9 cellular contexts compared by ENCODE assay signal in genomic region chr9:18437315-18438200, GRCh38. TPM values are rescaled to one million over a fixed set of nuclear protein-coding genes. Genes with fewer than 3 reads are reported as not detected.
DNase-seq lines count a peak whose midpoint lies in the region; ATAC-seq, FAIRE-seq and TF ChIP-seq lines count a peak whose summit lies in the region.
"Had no signal": no experiment of that assay in that cellular context is flagged by ENCODE, and none has a peak within 500 bp of the region (broad histone marks: within the 10 kb centered on the region; RNA-seq: fewer than 3 reads in every experiment).

No MANE protein-coding gene starts in this region.

- DNase-seq in astrocyte (ENCODE audit: low read depth) = peak; percentile 34
- DNase-seq in hepatic stellate cell (ENCODE audit: low spot score) = peak; percentile 23
- DNase-seq in sigmoid colon = peak; percentile 61
- no peak for DNase-seq in NCI-H774 (lab: John Stamatoyannopoulos, UW)
- no peak for DNase-seq in activated CD4-positive, alpha-beta memory T cell treated with anti-CD3 and anti-CD28 coated beads for 36 hours

- peak; percentile 80 for FAIRE-seq in astrocyte (lab: Jason Lieb, UNC)

- no peak for TF ChIP-seq EP300 in sigmoid colon (IDR thresholded peaks at IDR 0.05)

- no peaks in the 10 kb centered on the region for H3K79me2 ChIP-seq in astrocyte (ENCODE audit: insufficient read depth, low read length)

- no peak overlapping the region for H3K4me3 Mint-ChIP-seq in astrocyte (ENCODE audit: unreplicated experiment)
- H3K4me3 Mint-ChIP-seq in activated CD4-positive, alpha-beta memory T cell treated with anti-CD3 and anti-CD28 coated beads for 36 hours = no peak overlapping the region

- H4K20me1 ChIP-seq in astrocyte (ENCODE audit: insufficient read depth, low read length) = no peaks in the 10 kb centered on the region

- peak overlapping the region; percentile 87 for H2AFZ ChIP-seq in astrocyte (ENCODE audit: low read depth, low read length)

- peaks cover 4% of the 10 kb centered on the region for H3K9me3 Mint-ChIP-seq in astrocyte (ENCODE audit: unreplicated experiment)
- no peaks in the 10 kb centered on the region for H3K9me3 Mint-ChIP-seq in activated CD4-positive, alpha-beta memory T cell treated with anti-CD3 and anti-CD28 coated beads for 36 hours

- no peak for ATAC-seq in GM19463 (IDR thresholded peaks at IDR 0.05; ENCODE audit: unreplicated experiment)
- no peak for ATAC-seq in HG03469 (IDR thresholded peaks at IDR 0.05; ENCODE audit: unreplicated experiment)

- CTCF ChIA-PET in HEK293 (lab: Yijun Ruan, JAX) = interaction anchor here (0.5 to 8.8 kb wide), 11 partner anchors 9 to 634 kb away, joined by 3 to 117 read pairs (median 4); no protein-coding TSS in a partner anchor
- CTCF ChIA-PET in activated CD4-positive, alpha-beta memory T cell treated with anti-CD3 and anti-CD28 coated beads for 36 hours (lab: Charles Lee) = no interaction called here

- no peaks in the 10 kb centered on the region for H3K36me3 Mint-ChIP-seq in astrocyte (ENCODE audit: low read depth, unreplicated experiment)
- H3K36me3 Mint-ChIP-seq in activated CD4-positive, alpha-beta memory T cell treated with anti-CD3 and anti-CD28 coated beads for 36 hours = no peaks in the 10 kb centered on the region

- H3K36me3 ChIP-seq in HEK293 (ENCODE audit: control insufficient read depth in 2 of 2, insufficient read depth in 1 of 2, low read length in 2 of 2) (no peaks in the 10 kb centered on the region), astrocyte (ENCODE audit: insufficient read depth, low read length) (no peaks in the 10 kb centered on the region), sigmoid colon (no peaks in the 10 kb centered on the region)

- peaks cover 29% of the 10 kb centered on the region for H3K4me1 Mint-ChIP-seq in astrocyte (ENCODE audit: low read depth, unreplicated experiment)
- peaks cover 3% of the 10 kb centered on the region for H3K4me1 Mint-ChIP-seq in activated CD4-positive, alpha-beta memory T cell treated with anti-CD3 and anti-CD28 coated beads for 36 hours (ENCODE audit: low read depth)
- H3K4me1 Mint-ChIP-seq: central memory CD8-positive, alpha-beta T cell had no signal

- H3K27me3 ChIP-seq in astrocyte (ENCODE audit: insufficient read depth, low read length) = no peaks in the 10 kb centered on the region
- no peaks in the 10 kb centered on the region for H3K27me3 ChIP-seq in sigmoid colon

- H3K4me1 ChIP-seq in HEK293 (ENCODE audit: control insufficient read depth, insufficient read depth, low read length) (no peaks in the 10 kb centered on the region), astrocyte (ENCODE audit: insufficient read depth, low read length) (peaks cover 19% of the 10 kb centered on the region), sigmoid colon (peaks cover 0 to 25% (median 19%) of the 10 kb centered on the region in 4 donors)

- no peak overlapping the region for H3K4me3 ChIP-seq in HEK293 (ENCODE audit: low read depth, low read length)
- peak overlapping the region; percentile 53 for H3K4me3 ChIP-seq in astrocyte (ENCODE audit: insufficient read depth, low read depth, low read length)
- peak overlapping the region; percentile 32 to 51 (median 48) for H3K4me3 ChIP-seq in sigmoid colon

- H3K9ac ChIP-seq in astrocyte (ENCODE audit: low read length) = peak overlapping the region; percentile 69

- POLR2A ChIA-PET in HEK293 (lab: Yijun Ruan, JAX) = interaction anchor here (0.7 to 1.3 kb wide), 3 partner anchors 110 to 1606 kb away, joined by 3 to 4 read pairs (median 3); no protein-coding TSS in a partner anchor
- POLR2A ChIA-PET in activated CD4-positive, alpha-beta memory T cell treated with anti-CD3 and anti-CD28 coated beads for 36 hours (lab: Charles Lee) = no interaction called here

- H3K27me3 Mint-ChIP-seq in astrocyte (ENCODE audit: low read depth, unreplicated experiment) = peaks cover 4% of the 10 kb centered on the region
- H3K27me3 Mint-ChIP-seq in activated CD4-positive, alpha-beta memory T cell treated with anti-CD3 and anti-CD28 coated beads for 36 hours = peaks cover 17% of the 10 kb centered on the region

- WGBS in sigmoid colon, 2 donors = 75 to 76% methylated on average over 9 of the region's 9 CpGs

- TF ChIP-seq CTCF in HEK293 (tag by site-specific recombination; IDR thresholded peaks at IDR 0.05) = no peak
- TF ChIP-seq CTCF in astrocyte (IDR thresholded peaks at IDR 0.05; ENCODE audit: insufficient read depth, low read depth, low read length) = no peak
- no peak for TF ChIP-seq CTCF in sigmoid colon (IDR thresholded peaks at IDR 0.05)

- H3K9me3 ChIP-seq in HEK293 (ENCODE audit: control insufficient read depth, insufficient read depth, low read depth, low read length) (no peaks in the 10 kb centered on the region), astrocyte (ENCODE audit: insufficient read depth, low read depth, low read length) (no peaks in the 10 kb centered on the region), sigmoid colon (no peaks in the 10 kb centered on the region)

- no peak overlapping the region for H3K27ac Mint-ChIP-seq in astrocyte (ENCODE audit: unreplicated experiment)
- H3K27ac Mint-ChIP-seq in activated CD4-positive, alpha-beta memory T cell treated with anti-CD3 and anti-CD28 coated beads for 36 hours = no peak overlapping the region

- peak overlapping the region; percentile 85 for H3K4me2 ChIP-seq in astrocyte (ENCODE audit: low read length)

- intact Hi-C loops in sigmoid colon (cut with DNase I) = no loop called here
- intact Hi-C loops in activated CD4-positive, alpha-beta memory T cell treated with anti-CD3 and anti-CD28 coated beads for 36 hours (cut with micrococcal nuclease) = no loop called here

- no peak for TF ChIP-seq POLR2A in sigmoid colon (IDR thresholded peaks at IDR 0.05)

- H3K27ac ChIP-seq in HEK293 (ENCODE audit: extremely low read depth, low read depth, low read length) (no peak overlapping the region), astrocyte (ENCODE audit: low read depth, low read length) (peak overlapping the region; percentile 17), sigmoid colon (peak overlapping the region; percentile 58 to 80 (median 64))

TF ChIP-seq in HEK293, 187 proteins besides CTCF, POLR2A, EP300 and RAD21 (continues in another document):
- TF ChIP-seq ZNF660 (tag by site-specific recombination; IDR thresholded peaks at IDR 0.05) = peak; percentile 23; the same call in 1 of the 2 replicates
- TF ChIP-seq ZIC2 (tag by site-specific recombination; IDR thresholded peaks at IDR 0.05) = peak; percentile 8; the same call in 1 of the 2 replicates
- TF ChIP-seq ZBTB10 (tag by site-specific recombination; IDR thresholded peaks at IDR 0.05) = no peak
- peak; percentile 37; the same call in 1 of the 2 replicates for TF ChIP-seq ZXDB (tag by site-specific recombination; IDR thresholded peaks at IDR 0.05)

RNA-seq across cellular contexts. Expression of gene ADAMTSL1, which starts 36.4 kb away (rescaled TPM):
- total RNA-seq in astrocyte (11.4 and 12.6 TPM in 2 replicates), sigmoid colon (10 to 100 TPM in 2 of 4 donors, 1 to 10 TPM in 2; 6.5 to 13.6 (median 10.0) TPM)
- polyA plus RNA-seq in sigmoid colon = 1 to 10 TPM; 1.4 to 3.7 (median 2.4) TPM
- not detected for total RNA-seq in activated CD4-positive, alpha-beta memory T cell treated with anti-CD3 and anti-CD28 coated beads for 36 hours

Comparison
In these comparisons a context has a peak if more than half of its experiments do, and no peak if none do; other contexts are left out.
1. DNase-seq: peak in astrocyte (single experiment), hepatic stellate cell (single experiment) and sigmoid colon (single experiment); none in NCI-H774 (single experiment) and activated CD4-positive, alpha-beta memory T cell treated with anti-CD3 and anti-CD28 coated beads for 36 hours (single experiment).
2. RNA of gene ADAMTSL1, which starts 36.4 kb away (total RNA-seq): 11.4 to 12.6 TPM in astrocyte and 6.5 to 13.6 TPM in sigmoid colon; not detected in activated CD4-positive, alpha-beta memory T cell treated with anti-CD3 and anti-CD28 coated beads for 36 hours; every median in the first group is over 4 times any median in the second.